In genomic region chr14:80100681-80101080, GRCh38 we compare ENCODE assay signal across 20 cellular contexts.
"Had no signal": no experiment of that assay in that cellular context is flagged by ENCODE, and none has a peak within 500 bp of the region (broad histone marks: within the 10 kb centered on the region; RNA-seq: fewer than 3 reads in every experiment).

No MANE protein-coding gene starts in this region.

- FAIRE-seq: astrocyte had no signal

- H3K36me3 ChIP-seq: breast epithelium, gastroesophageal sphincter, left lung, spleen, upper lobe of left lung had no signal

- DNase-seq: activated CD4-positive, alpha-beta T cell treated with anti-CD3 and anti-CD28 coated beads for 1 hour; activated CD4-positive, alpha-beta T cell treated with anti-CD3 and anti-CD28 coated beads, Interleukin-2, amount 50 U/mL, for 1 hour; activated CD8-positive, alpha-beta T cell treated with anti-CD3 and anti-CD28 coated beads, Interleukin-2, amount 10 ng/mL, durations not matched to agents 7 days and 5 days; activated gamma-delta T cell treated with Interleukin-2 at 50 U/mL for 16 hours; cerebellar nuclear complex; cortex of kidney; nephron progenitor cell; occipital lobe; retina; spleen; stimulated activated CD4-positive, alpha-beta T cell treated with anti-CD3 and anti-CD28 coated beads, Interleukin-4, amount 100 ng/mL, for 1 hour; stimulated activated naive CD4-positive, alpha-beta T cell; T-cell; upper lobe of left lung had no signal

- H3K4me3 ChIP-seq: breast epithelium, gastroesophageal sphincter, left lung, lung, spleen, upper lobe of left lung had no signal

- H3K27me3 ChIP-seq: breast epithelium, gastroesophageal sphincter, left lung, spleen, upper lobe of left lung had no signal

- H3K4me1 ChIP-seq: breast epithelium, gastroesophageal sphincter, left lung, spleen, upper lobe of left lung had no signal

- ATAC-seq: activated CD8-positive, alpha-beta T cell treated with anti-CD3 and anti-CD28 coated beads, Interleukin-2, amount 10 ng/mL, durations not matched to agents 7 days and 5 days; gastroesophageal sphincter; left lung; T-cell had no signal

- H3K27ac ChIP-seq: epithelial cell of prostate, gastroesophageal sphincter, left lung, spleen, upper lobe of left lung had no signal

- H3K9me3 ChIP-seq: breast epithelium, gastroesophageal sphincter, upper lobe of left lung had no signal
